Comparison of ENCODE assay signal across 26 cellular contexts in the genomic region with DNA sequence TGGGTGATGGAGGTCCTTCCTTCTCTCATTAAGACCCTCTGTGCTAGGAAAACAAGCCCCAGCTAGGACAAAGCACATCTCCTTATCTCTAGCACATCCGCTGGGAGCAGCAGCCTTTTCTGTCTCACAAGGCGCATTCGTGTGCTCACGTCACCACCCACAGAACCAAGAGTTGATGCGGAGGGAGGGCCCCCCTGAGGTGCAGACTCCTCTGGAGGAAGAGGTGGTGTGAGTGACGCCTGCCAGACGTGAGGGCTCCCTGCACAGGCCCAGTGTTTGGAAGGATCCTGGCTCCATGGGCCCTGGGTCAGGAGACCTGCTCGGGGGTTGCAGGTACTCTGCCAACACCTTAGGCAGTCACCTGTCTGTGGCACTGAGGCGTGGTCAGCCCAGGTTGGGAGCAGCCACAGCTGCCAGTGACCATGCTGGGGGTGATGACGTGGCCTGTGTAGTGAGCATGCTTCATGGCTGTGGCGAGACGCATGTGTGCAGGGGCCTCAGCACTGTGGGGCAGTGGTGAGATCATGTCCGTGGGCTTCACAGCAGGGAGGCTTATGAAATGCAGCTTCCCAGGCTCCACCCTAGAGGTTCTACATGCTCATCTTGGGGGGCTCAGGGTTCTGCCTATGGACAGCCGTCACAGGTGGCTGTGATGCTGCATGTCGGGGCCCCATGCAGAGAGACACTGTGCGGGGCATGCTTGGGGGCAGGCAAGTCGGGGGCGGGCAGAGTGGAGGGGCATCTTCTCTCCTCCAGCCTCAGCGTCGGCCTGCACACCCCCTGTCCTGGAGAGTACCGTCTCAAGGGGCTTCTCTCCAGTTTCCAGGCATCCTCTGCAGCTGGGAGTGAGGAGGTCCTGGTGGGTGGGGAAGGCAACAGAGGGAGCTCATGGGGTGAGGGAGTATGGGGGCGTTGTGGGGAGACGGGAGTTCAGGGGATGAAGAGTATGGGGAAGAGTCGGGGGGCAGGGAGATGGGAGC. TPM values are rescaled to one million over a fixed set of nuclear protein-coding genes. Genes with fewer than 3 reads are reported as not detected.
"Had no signal": no experiment of that assay in that cellular context is flagged by ENCODE, and none has a peak within 500 bp of the region (broad histone marks: within the 10 kb centered on the region; RNA-seq: fewer than 3 reads in every experiment).

No MANE protein-coding gene starts in this region.

- H3K79me2 ChIP-seq: hepatocyte had no signal

- H3K4me1 ChIP-seq: colonic mucosa, thyroid gland, upper lobe of right lung had no signal

- H3K9me3 Mint-ChIP-seq: activated naive CD4-positive, alpha-beta T cell treated with anti-CD3 and anti-CD28 coated beads, Interleukin-2, amount 10 ng/mL, durations not matched to agents 7 days and 5 days; central memory CD8-positive, alpha-beta T cell; effector memory CD8-positive, alpha-beta T cell; immature natural killer cell; stimulated activated naive CD8-positive, alpha-beta T cell treated with anti-CD3 and anti-CD28 coated beads, Interleukin-15, Interleukin-2, amounts not matched to agents 100 ng/mL and 50 ng/mL, for 24 hours had no signal

- FAIRE-seq: astrocyte, endothelial cell of umbilical vein, TTC549 had no signal

- H2AFZ ChIP-seq: hepatocyte had no signal

- H3K36me3 ChIP-seq: colonic mucosa, thyroid gland, upper lobe of right lung, WERI-Rb-1 had no signal

- DNase-seq: activated CD4-positive, alpha-beta T cell treated with anti-CD3 and anti-CD28 coated beads, Interleukin-2, amount 50 U/mL, for 4 hours; activated CD4-positive, CD25-positive, alpha-beta regulatory T cell treated with anti-CD3 and anti-CD28 coated beads, Interleukin-2, amount 50 U/mL, for 72 hours; activated naive CD4-positive, alpha-beta T cell treated with anti-CD3 and anti-CD28 coated beads, Interleukin-2, amount 10 ng/mL, durations not matched to agents 7 days and 5 days; activated T-cell treated with anti-CD3 and anti-CD28 coated beads, Interleukin-2, amount 50 U/mL, for 48 hours; colonic mucosa; effector memory CD8-positive, alpha-beta T cell; foreskin melanocyte; immature natural killer cell; kidney glomerular epithelial cell; mesendoderm; naive B cell; stimulated activated CD4-positive, alpha-beta T cell treated with anti-CD3 and anti-CD28 coated beads, Interleukin-1b, Interleukin-23, amount 100 ng/mL, for 48 hours; substantia nigra; T-helper 1 cell; thyroid gland; WERI-Rb-1 had no signal

- ATAC-seq: effector memory CD8-positive, alpha-beta T cell; esophagus mucosa; upper lobe of right lung had no signal

- H3K36me3 Mint-ChIP-seq: activated naive CD4-positive, alpha-beta T cell treated with anti-CD3 and anti-CD28 coated beads, Interleukin-2, amount 10 ng/mL, durations not matched to agents 7 days and 5 days; immature natural killer cell; naive B cell had no signal

- H3K9me3 ChIP-seq: colonic mucosa, thyroid gland, upper lobe of right lung had no signal

- H3K4me2 ChIP-seq: hepatocyte had no signal

- H3K27ac ChIP-seq: colonic mucosa, hepatocyte, thyroid gland, upper lobe of right lung, WERI-Rb-1 had no signal

- H3K27ac Mint-ChIP-seq: activated naive CD4-positive, alpha-beta T cell treated with anti-CD3 and anti-CD28 coated beads, Interleukin-2, amount 10 ng/mL, durations not matched to agents 7 days and 5 days; immature natural killer cell; progenitor cell of endocrine pancreas; stimulated activated naive CD8-positive, alpha-beta T cell treated with anti-CD3 and anti-CD28 coated beads, Interleukin-15, Interleukin-2, amounts not matched to agents 100 ng/mL and 50 ng/mL, for 24 hours had no signal

- H3K27me3 ChIP-seq: colonic mucosa, dorsolateral prefrontal cortex, thyroid gland had no signal

- H3K4me3 ChIP-seq: colonic mucosa, dorsolateral prefrontal cortex, hepatocyte, thyroid gland, upper lobe of right lung had no signal

- H3K4me1 Mint-ChIP-seq: central memory CD8-positive, alpha-beta T cell; immature natural killer cell; naive B cell had no signal

- H3K4me3 Mint-ChIP-seq: activated naive CD4-positive, alpha-beta T cell treated with anti-CD3 and anti-CD28 coated beads, Interleukin-2, amount 10 ng/mL, durations not matched to agents 7 days and 5 days; central memory CD8-positive, alpha-beta T cell; effector memory CD8-positive, alpha-beta T cell; immature natural killer cell; stimulated activated naive CD8-positive, alpha-beta T cell treated with anti-CD3 and anti-CD28 coated beads, Interleukin-15, Interleukin-2, amounts not matched to agents 100 ng/mL and 50 ng/mL, for 24 hours had no signal

RNA-seq across cellular contexts. Expression of a gene that starts 56.2 kb away (rescaled TPM):
- polyA plus RNA-seq: immature natural killer cell had no signal
